1 cellular context compared by ENCODE assay signal in the genomic region with DNA sequence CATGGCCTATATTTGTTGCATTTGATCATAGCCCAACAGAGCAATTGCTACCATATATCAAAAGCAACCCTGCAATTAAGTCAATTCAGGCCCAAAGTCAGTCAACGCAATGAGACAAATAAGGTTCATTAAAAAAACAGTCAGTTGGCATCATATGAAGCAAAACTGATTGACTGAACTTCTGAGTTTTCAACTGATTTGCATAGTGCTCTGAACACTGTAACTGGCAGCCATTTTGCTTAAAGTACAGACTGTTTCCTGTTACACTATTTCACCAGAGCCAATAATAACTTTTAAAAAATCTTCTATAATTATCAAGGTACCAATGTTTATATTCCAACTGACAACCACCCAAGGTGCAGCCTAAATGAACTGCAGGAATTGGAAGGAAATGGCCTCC.
TF ChIP-seq lines count a peak whose summit lies in the region.

No MANE protein-coding gene starts in this region.

TF ChIP-seq in HCT116, 20 proteins besides CTCF, POLR2A, EP300 and RAD21 (continued from another document):
- TF ChIP-seq ZBTB33 (IDR thresholded peaks at IDR 0.05; ENCODE audit: extremely low read depth, insufficient replicate concordance, low read length): no peak
- no peak for TF ChIP-seq ATF3 (IDR thresholded peaks at IDR 0.05)
